In genomic region chr1:33407339-33407738, GRCh38 we compare ENCODE assay signal across 1 cellular context.
TF ChIP-seq lines count a peak whose summit lies in the region.

No MANE protein-coding gene starts in this region.

TF ChIP-seq in HepG2, 621 proteins besides CTCF, POLR2A, EP300 and RAD21 (continued from another document):
- no peak for TF ChIP-seq MYPOP (CRISPR knock-in tag; IDR thresholded peaks at IDR 0.05)
- TF ChIP-seq EZH2 (conservative IDR thresholded peaks at IDR 0.05; ENCODE audit: low read depth, low read length), result no peak
- no peak for TF ChIP-seq ZNF280D (CRISPR knock-in tag; IDR thresholded peaks at IDR 0.05)
- no peak for TF ChIP-seq CREBL2 (CRISPR knock-in tag; IDR thresholded peaks at IDR 0.05; ENCODE audit: borderline replicate concordance)
- TF ChIP-seq EHMT2 (IDR thresholded peaks at IDR 0.05; ENCODE audit: borderline replicate concordance, low read depth, low read length), result no peak
- no peak for TF ChIP-seq KDM6A (CRISPR knock-in tag; IDR thresholded peaks at IDR 0.05; ENCODE audit: low read depth)
- TF ChIP-seq ZNF367 (CRISPR knock-in tag; IDR thresholded peaks at IDR 0.05; ENCODE audit: borderline replicate concordance), result no peak
- no peak for TF ChIP-seq GLMP (CRISPR knock-in tag; IDR thresholded peaks at IDR 0.05; ENCODE audit: borderline replicate concordance)
- no peak for TF ChIP-seq HNRNPUL1 (IDR thresholded peaks at IDR 0.05; ENCODE audit: low read depth, low read length)
- no peak for TF ChIP-seq ZNF770 (CRISPR knock-in tag; IDR thresholded peaks at IDR 0.05)
- TF ChIP-seq LCORL (IDR thresholded peaks at IDR 0.05), result no peak
- no peak for TF ChIP-seq LCORL (CRISPR knock-in tag; IDR thresholded peaks at IDR 0.05)
- no peak for TF ChIP-seq SIN3A (IDR thresholded peaks at IDR 0.05; ENCODE audit: borderline replicate concordance, low read depth, low read length)
- no peak for TF ChIP-seq ZNF570 (CRISPR knock-in tag; IDR thresholded peaks at IDR 0.05; ENCODE audit: borderline replicate concordance)
TF ChIP-seq in HepG2: peak in this region for 0.
